8 cellular contexts compared by ENCODE assay signal in the genomic region with DNA sequence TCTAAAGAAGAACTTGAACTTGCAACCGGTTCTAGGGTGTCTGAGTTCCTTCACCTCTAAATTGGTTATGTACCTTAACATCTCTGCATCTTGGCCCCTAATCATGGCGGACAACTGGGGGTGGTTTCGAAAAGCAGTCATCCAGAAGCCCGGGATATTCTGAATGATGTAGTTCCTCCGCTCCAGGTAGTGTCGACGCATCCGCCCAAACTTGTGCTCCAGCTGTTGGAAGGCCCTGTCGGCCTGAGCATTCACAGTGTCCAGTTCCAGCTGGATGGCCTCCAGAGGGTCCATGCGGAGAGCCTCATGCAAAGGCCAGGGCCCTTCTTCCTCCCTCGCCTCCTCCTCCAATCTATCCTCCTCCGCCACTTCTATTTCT. TPM values are rescaled to one million over a fixed set of nuclear protein-coding genes. Genes with fewer than 3 reads are reported as not detected.
DNase-seq lines count a peak whose midpoint lies in the region; ATAC-seq, FAIRE-seq and TF ChIP-seq lines count a peak whose summit lies in the region.

No MANE protein-coding gene starts in this region.

- H3K27me3 ChIP-seq in esophagus (ENCODE audit: control insufficient read depth in 1 of 2, insufficient read depth in 2 of 2, low read length in 2 of 2) (no peaks in the 10 kb centered on the region), neural cell (ENCODE audit: insufficient read depth, low read depth, low read length) (no peaks in the 10 kb centered on the region)

- H3K4me1 ChIP-seq in esophagus (ENCODE audit: control insufficient read depth in 2 of 2, insufficient read depth in 2 of 2, low read length in 1 of 2), result peaks cover 2 to 3% of the 10 kb centered on the region in 2 donors

- H3K4me3 ChIP-seq in esophagus (ENCODE audit: low read depth in 1 of 2, low read length in 2 of 2) (peak overlapping the region; percentile 91 to 95), neural cell (ENCODE audit: low read length) (peak overlapping the region; percentile 92)

- POLR2A ChIA-PET in T-cell (lab: Charles Lee), result interaction anchor here (0.8 to 5.3 kb wide), 9 partner anchors 8 to 292 kb away, joined by 3 to 75 read pairs (median 5); a partner anchor contains a TSS

- TF ChIP-seq CTCF in neural cell (IDR thresholded peaks at IDR 0.05; ENCODE audit: poor library complexity, severe bottlenecking), result no peak

- no peaks in the 10 kb centered on the region for H3K27me3 Mint-ChIP-seq in stimulated activated naive CD8-positive, alpha-beta T cell treated with anti-CD3 and anti-CD28 coated beads, Interleukin-15, Interleukin-2, amounts not matched to agents 100 ng/mL and 50 ng/mL, for 24 hours
- H3K27me3 Mint-ChIP-seq in T-cell, result no peaks in the 10 kb centered on the region

- peaks cover 5% of the 10 kb centered on the region for H3F3A ChIP-seq in neural cell (ENCODE audit: insufficient read depth, low read length, poor library complexity, severe bottlenecking)

- H4K20me1 ChIP-seq in neural cell (ENCODE audit: insufficient read depth), result peaks cover 23% of the 10 kb centered on the region

- H3K27ac ChIP-seq in esophagus (ENCODE audit: low read depth in 2 of 2, low read length in 1 of 2), result peak overlapping the region; percentile 99 to 100
- H3K27ac ChIP-seq in neural cell (ENCODE audit: low read length), result peak overlapping the region; percentile 99

- CTCF ChIA-PET in T-cell (lab: Charles Lee), result interaction anchor here (0.6 to 3.8 kb wide), 6 partner anchors 10 to 1422 kb away, joined by 5 to 62 read pairs (median 7); a partner anchor contains a TSS

- H3K4me3 Mint-ChIP-seq in stimulated activated naive CD8-positive, alpha-beta T cell treated with anti-CD3 and anti-CD28 coated beads, Interleukin-15, Interleukin-2, amounts not matched to agents 100 ng/mL and 50 ng/mL, for 24 hours, result peak overlapping the region; percentile 97
- H3K4me3 Mint-ChIP-seq in T-cell, result peak overlapping the region; percentile 95 to 99 (median 95)

- peaks cover 40% of the 10 kb centered on the region for H3K79me2 ChIP-seq in neural cell (replicated peaks; ENCODE audit: insufficient read depth, low read length)

- peak overlapping the region; percentile 99 for H3K9ac ChIP-seq in neural cell (ENCODE audit: low read length)

- FAIRE-seq in urothelium cell line (lab: Jason Lieb, UNC), result no peak

- no peak for TF ChIP-seq EP300 in neural cell (conservative IDR thresholded peaks at IDR 0.05; ENCODE audit: poor library complexity, severe bottlenecking)

- 4 to 5% methylated on average over 12 of the region's 12 CpGs for WGBS in esophagus, 2 donors

- H3K36me3 Mint-ChIP-seq in stimulated activated naive CD8-positive, alpha-beta T cell treated with anti-CD3 and anti-CD28 coated beads, Interleukin-15, Interleukin-2, amounts not matched to agents 100 ng/mL and 50 ng/mL, for 24 hours (ENCODE audit: low read depth), result peaks cover 40% of the 10 kb centered on the region
- peaks cover 34% of the 10 kb centered on the region for H3K36me3 Mint-ChIP-seq in T-cell

- peak overlapping the region; percentile 71 for H3K4me2 ChIP-seq in neural cell (ENCODE audit: low read length)

- H2AFZ ChIP-seq in neural cell (ENCODE audit: low read depth, low read length), result peak overlapping the region; percentile 91

- peaks cover 53% of the 10 kb centered on the region for H3K4me1 Mint-ChIP-seq in stimulated activated naive CD8-positive, alpha-beta T cell treated with anti-CD3 and anti-CD28 coated beads, Interleukin-15, Interleukin-2, amounts not matched to agents 100 ng/mL and 50 ng/mL, for 24 hours (ENCODE audit: low read depth)
- peaks cover 61 to 83% (median 73%) of the 10 kb centered on the region in 3 donors for H3K4me1 Mint-ChIP-seq in T-cell

- no peak for DNase-seq in stimulated activated naive CD8-positive, alpha-beta T cell treated with anti-CD3 and anti-CD28 coated beads, Interleukin-15, Interleukin-2, amounts not matched to agents 100 U/mL and 50 U/mL, for 24 hours
- DNase-seq in T-cell (peak in 6 of 34 experiments; percentile 3 to 21 (median 10)), COLO829 (ENCODE audit: low spot score) (no peak), islet precursor cell (no peak), urothelium cell line (ENCODE audit: low spot score) (no peak)

- no peaks in the 10 kb centered on the region for H3K9me2 ChIP-seq in neural cell (ENCODE audit: insufficient read depth, low read length)

- peak overlapping the region; percentile 98 for H3K27ac Mint-ChIP-seq in stimulated activated naive CD8-positive, alpha-beta T cell treated with anti-CD3 and anti-CD28 coated beads, Interleukin-15, Interleukin-2, amounts not matched to agents 100 ng/mL and 50 ng/mL, for 24 hours
- peak overlapping the region; percentile 97 to 100 for H3K27ac Mint-ChIP-seq in T-cell

- peaks cover 0 to 5% of the 10 kb centered on the region in 2 donors for H3K36me3 ChIP-seq in esophagus (ENCODE audit: control insufficient read depth in 2 of 2, insufficient read depth in 2 of 2, low read length in 1 of 2)
- peaks cover 16% of the 10 kb centered on the region for H3K36me3 ChIP-seq in neural cell (ENCODE audit: insufficient read depth, low read length)

- H3K9me3 ChIP-seq in esophagus (ENCODE audit: control insufficient read depth in 2 of 2, insufficient read depth in 1 of 2, low read depth in 1 of 2, low read length in 1 of 2), result no peaks in the 10 kb centered on the region
- no peaks in the 10 kb centered on the region for H3K9me3 ChIP-seq in neural cell (ENCODE audit: low read length)

- no peak for ATAC-seq in stimulated activated naive CD8-positive, alpha-beta T cell treated with anti-CD3 and anti-CD28 coated beads, Interleukin-15, Interleukin-2, amounts not matched to agents 100 U/mL and 50 U/mL, for 24 hours
- ATAC-seq in T-cell (replicated peaks in 1 of 4), result no peak

- no peak for TF ChIP-seq RAD21 in neural cell (conservative IDR thresholded peaks at IDR 0.05)

- H3K9me3 Mint-ChIP-seq in stimulated activated naive CD8-positive, alpha-beta T cell treated with anti-CD3 and anti-CD28 coated beads, Interleukin-15, Interleukin-2, amounts not matched to agents 100 ng/mL and 50 ng/mL, for 24 hours, result no peaks in the 10 kb centered on the region
- H3K9me3 Mint-ChIP-seq in T-cell, result no peaks in the 10 kb centered on the region

TF ChIP-seq in neural cell, 6 proteins besides CTCF, POLR2A, EP300 and RAD21:
- TF ChIP-seq MXI1 (conservative IDR thresholded peaks at IDR 0.05; ENCODE audit: poor library complexity, severe bottlenecking), result no peak
- TF ChIP-seq TAF1 (IDR thresholded peaks at IDR 0.05; ENCODE audit: low read depth), result no peak
- TF ChIP-seq, protein P1, sequence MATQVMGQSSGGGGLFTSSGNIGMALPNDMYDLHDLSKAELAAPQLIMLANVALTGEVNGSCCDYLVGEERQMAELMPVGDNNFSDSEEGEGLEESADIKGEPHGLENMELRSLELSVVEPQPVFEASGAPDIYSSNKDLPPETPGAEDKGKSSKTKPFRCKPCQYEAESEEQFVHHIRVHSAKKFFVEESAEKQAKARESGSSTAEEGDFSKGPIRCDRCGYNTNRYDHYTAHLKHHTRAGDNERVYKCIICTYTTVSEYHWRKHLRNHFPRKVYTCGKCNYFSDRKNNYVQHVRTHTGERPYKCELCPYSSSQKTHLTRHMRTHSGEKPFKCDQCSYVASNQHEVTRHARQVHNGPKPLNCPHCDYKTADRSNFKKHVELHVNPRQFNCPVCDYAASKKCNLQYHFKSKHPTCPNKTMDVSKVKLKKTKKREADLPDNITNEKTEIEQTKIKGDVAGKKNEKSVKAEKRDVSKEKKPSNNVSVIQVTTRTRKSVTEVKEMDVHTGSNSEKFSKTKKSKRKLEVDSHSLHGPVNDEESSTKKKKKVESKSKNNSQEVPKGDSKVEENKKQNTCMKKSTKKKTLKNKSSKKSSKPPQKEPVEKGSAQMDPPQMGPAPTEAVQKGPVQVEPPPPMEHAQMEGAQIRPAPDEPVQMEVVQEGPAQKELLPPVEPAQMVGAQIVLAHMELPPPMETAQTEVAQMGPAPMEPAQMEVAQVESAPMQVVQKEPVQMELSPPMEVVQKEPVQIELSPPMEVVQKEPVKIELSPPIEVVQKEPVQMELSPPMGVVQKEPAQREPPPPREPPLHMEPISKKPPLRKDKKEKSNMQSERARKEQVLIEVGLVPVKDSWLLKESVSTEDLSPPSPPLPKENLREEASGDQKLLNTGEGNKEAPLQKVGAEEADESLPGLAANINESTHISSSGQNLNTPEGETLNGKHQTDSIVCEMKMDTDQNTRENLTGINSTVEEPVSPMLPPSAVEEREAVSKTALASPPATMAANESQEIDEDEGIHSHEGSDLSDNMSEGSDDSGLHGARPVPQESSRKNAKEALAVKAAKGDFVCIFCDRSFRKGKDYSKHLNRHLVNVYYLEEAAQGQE (IDR thresholded peaks at IDR 0.05; ENCODE audit: borderline replicate concordance), result no peak
- no peak for TF ChIP-seq EZH2 (IDR thresholded peaks at IDR 0.05; ENCODE audit: borderline replicate concordance, insufficient read depth, low read length, poor library complexity, severe bottlenecking)
- TF ChIP-seq POLR2AphosphoS5 (IDR thresholded peaks at IDR 0.05), result no peak

RNA-seq across cellular contexts. Expression of a gene that starts 0.9 kb away (rescaled TPM):
- 100 to 1,000 TPM in 2 of 5 donors, 10 to 100 TPM in 3; 83.4 to 215 (median 86.8) TPM for total RNA-seq in T-cell
- polyA plus RNA-seq in esophagus (10 to 100 TPM; 11.9 to 24.3 TPM), neural cell (79.3 and 84.8 TPM in 2 replicates)
- polyA minus RNA-seq in neural cell, result 158 and 160 TPM in 2 replicates

RNA-seq across cellular contexts. Expression of a gene that starts 25.0 kb away (rescaled TPM):
- 10 to 100 TPM; 18.6 to 60.2 (median 22.4) TPM for total RNA-seq in T-cell
- polyA plus RNA-seq in esophagus (1 to 10 TPM; 6.4 to 7.9 TPM), neural cell (97.2 and 99.8 TPM in 2 replicates)
- 162 and 171 TPM in 2 replicates for polyA minus RNA-seq in neural cell

Comparison
In these comparisons a context has a peak if more than half of its experiments do, and no peak if none do; other contexts are left out.
1. RNA of a gene that starts 25.0 kb away (polyA plus RNA-seq): 97.2 to 99.8 TPM in neural cell; 6.4 to 7.9 TPM in esophagus; every median in the first group is over 10 times any median in the second.